Comparison of ENCODE assay signal across 22 cellular contexts in the genomic region with DNA sequence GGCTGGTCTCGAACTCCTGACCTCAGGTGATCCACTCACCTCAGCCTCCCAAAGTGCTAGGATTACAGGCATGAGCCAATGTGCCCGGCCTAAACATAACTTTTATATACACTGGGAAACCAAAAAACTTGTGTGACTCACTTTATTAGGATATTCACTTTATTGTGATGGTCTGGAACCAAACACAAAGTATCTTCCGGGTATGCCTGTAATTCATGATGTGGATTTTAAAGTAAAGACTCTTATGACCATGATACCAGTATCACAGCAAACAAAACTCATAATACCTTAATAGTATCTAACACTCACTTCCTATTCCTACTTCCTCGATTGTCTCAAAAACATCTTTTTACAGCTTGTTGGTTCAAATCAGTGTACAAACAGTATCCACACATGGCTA. TPM values are rescaled to one million over a fixed set of nuclear protein-coding genes. Genes with fewer than 3 reads are reported as not detected.
A peak's percentile ranks its signal among the peaks of the same experiment; 100 is the strongest.
DNase-seq lines count a peak whose midpoint lies in the region; ATAC-seq and TF ChIP-seq lines count a peak whose summit lies in the region.
"Had no signal": no experiment of that assay in that cellular context is flagged by ENCODE, and none has a peak within 500 bp of the region (broad histone marks: within the 10 kb centered on the region; RNA-seq: fewer than 3 reads in every experiment).

No MANE protein-coding gene starts in this region.

- H3K4me1 ChIP-seq in ascending aorta (no peaks in the 10 kb centered on the region), neural progenitor cell (no peaks in the 10 kb centered on the region), body of pancreas (no peaks in the 10 kb centered on the region), adrenal gland (replicated peaks in 1 of 2) (no peaks in the 10 kb centered on the region)
- H3K4me1 ChIP-seq: BLaER1, HAP-1 had no signal

- H3K4me3 Mint-ChIP-seq in neural progenitor cell = no peak overlapping the region
- H3K4me3 Mint-ChIP-seq: CD4-positive, alpha-beta T cell; IgD-negative memory B cell had no signal

- H3K4me3 ChIP-seq in ascending aorta (no peak overlapping the region), neural progenitor cell (no peak overlapping the region), body of pancreas (no peak overlapping the region), adrenal gland (no peak overlapping the region)
- H3K4me3 ChIP-seq: BLaER1, HAP-1, SJCRH30 had no signal

- H3K9me3 ChIP-seq in ascending aorta = no peaks in the 10 kb centered on the region
- H3K9me3 ChIP-seq in neural progenitor cell (ENCODE audit: low read depth) = no peaks in the 10 kb centered on the region
- no peaks in the 10 kb centered on the region for H3K9me3 ChIP-seq in body of pancreas
- no peaks in the 10 kb centered on the region for H3K9me3 ChIP-seq in adrenal gland (replicated peaks in 1 of 3)
- H3K9me3 ChIP-seq: BLaER1, HAP-1, SJCRH30 had no signal

- peaks cover 3% of the 10 kb centered on the region for H3K27me3 Mint-ChIP-seq in neural progenitor cell (ENCODE audit: insufficient read depth, low read depth)
- H3K27me3 Mint-ChIP-seq: CD4-positive, alpha-beta T cell had no signal

- H3F3A ChIP-seq in neural progenitor cell (ENCODE audit: low read depth) = no peaks in the 10 kb centered on the region

- H3K36me3 ChIP-seq in ascending aorta (no peaks in the 10 kb centered on the region), neural progenitor cell (no peaks in the 10 kb centered on the region), body of pancreas (replicated peaks in 1 of 2; ENCODE audit: insufficient read depth in 1 of 2, low read depth in 2 of 2) (no peaks in the 10 kb centered on the region), adrenal gland (replicated peaks in 1 of 2) (no peaks in the 10 kb centered on the region)
- H3K36me3 ChIP-seq: BLaER1, HAP-1, SJCRH30 had no signal

- H3K27ac Mint-ChIP-seq in neural progenitor cell = no peak overlapping the region
- H3K27ac Mint-ChIP-seq: CD4-positive, alpha-beta T cell; IgD-negative memory B cell had no signal

- H3K36me3 Mint-ChIP-seq in neural progenitor cell = peaks cover 2% of the 10 kb centered on the region
- H3K36me3 Mint-ChIP-seq: IgD-negative memory B cell had no signal

- ATAC-seq in body of pancreas = no peak

- H3K4me2 ChIP-seq in neural progenitor cell = no peak overlapping the region
- H3K4me2 ChIP-seq: BLaER1 had no signal

- TF ChIP-seq POLR2A in body of pancreas (IDR thresholded peaks at IDR 0.05) (no peak), adrenal gland (IDR thresholded peaks at IDR 0.05) (no peak)

- H4K20me1 ChIP-seq in neural progenitor cell (ENCODE audit: low read depth) = no peaks in the 10 kb centered on the region
- H4K20me1 ChIP-seq: BLaER1 had no signal

- H2AFZ ChIP-seq in neural progenitor cell (replicated peaks) = peak overlapping the region; percentile 42

- H3K79me2 ChIP-seq in neural progenitor cell (ENCODE audit: low read depth) = no peaks in the 10 kb centered on the region

- WGBS in body of pancreas, 2 donors = 82% methylated on average over 4 of the region's 4 CpGs
- WGBS in adrenal gland, 4 donors = 79 to 84% (median 80%) methylated on average over 3 to 4 of the region's 4 CpGs

- intact Hi-C loops in ascending aorta (cut with DNase I) (no loop called here), body of pancreas (cut with DNase I) (no loop called here), adrenal gland (cut with DNase I) (no loop called here)

- no peak for TF ChIP-seq CTCF in ascending aorta (IDR thresholded peaks at IDR 0.05)
- no peak for TF ChIP-seq CTCF in neural progenitor cell (IDR thresholded peaks at IDR 0.05)
- no peak for TF ChIP-seq CTCF in body of pancreas (IDR thresholded peaks at IDR 0.05)
- TF ChIP-seq CTCF in adrenal gland (IDR thresholded peaks at IDR 0.05) = no peak

- H3K27ac ChIP-seq in ascending aorta (peak overlapping the region; percentile 8 to 44), cingulate gyrus (ENCODE audit: low read depth, low read length) (peak overlapping the region; percentile 1), neural progenitor cell (no peak overlapping the region), body of pancreas (no peak overlapping the region), adrenal gland (no peak overlapping the region)
- H3K27ac ChIP-seq: BLaER1, SJCRH30 had no signal

- H3K27me3 ChIP-seq in ascending aorta (no peaks in the 10 kb centered on the region), neural progenitor cell (no peaks in the 10 kb centered on the region), body of pancreas (no peaks in the 10 kb centered on the region), adrenal gland (no peaks in the 10 kb centered on the region)
- H3K27me3 ChIP-seq: BLaER1, SJCRH30 had no signal

- DNase-seq in ascending aorta (ENCODE audit: low spot score in 2 of 2) = no peak
- DNase-seq in neural progenitor cell (ENCODE audit: low spot score) = no peak
- no peak for DNase-seq in SK-N-DZ (ENCODE audit: low spot score)
- no peak for DNase-seq in body of pancreas
- no peak for DNase-seq in activated T-cell treated with anti-CD3 and anti-CD28 coated beads, Interleukin-2, amount 50 U/mL, for 48 hours
- no peak for DNase-seq in adrenal gland
- DNase-seq: CD4-positive, alpha-beta T cell; COR-L47; DMS79; MV-4-11; NCI-H1105 treated with DMSO at 0.1 percent for 48 hours; NCI-H2029 treated with DMSO at 0.1 percent for 48 hours; NCI-H345; NCI-H524; NCI-H774; NK-92 treated with Interleukin-12 subunit alpha and Interleukin-12 subunit beta, amount 100 ng/mL, for 24 hours; SJCRH30 had no signal

- peaks cover 7% of the 10 kb centered on the region for H3K4me1 Mint-ChIP-seq in neural progenitor cell
- H3K4me1 Mint-ChIP-seq: IgD-negative memory B cell had no signal

- no peaks in the 10 kb centered on the region for H3K9me3 Mint-ChIP-seq in neural progenitor cell
- H3K9me3 Mint-ChIP-seq: CD4-positive, alpha-beta T cell; IgD-negative memory B cell had no signal

- H3K9ac ChIP-seq in neural progenitor cell = no peak overlapping the region
- H3K9ac ChIP-seq: BLaER1 had no signal

RNA-seq across cellular contexts. Expression of a gene that starts 12.7 kb away (rescaled TPM):
- 25.2 TPM for total RNA-seq in ascending aorta
- total RNA-seq in neural progenitor cell (ENCODE audit: low replicate concordance) = 18.9 and 20.3 TPM in 2 replicates
- 5.1 and 6.3 TPM in 2 replicates for polyA plus RNA-seq in SK-N-DZ (2014; cell fraction: cytosol; rRNA removed)
- polyA plus RNA-seq in SK-N-DZ (2014; cell fraction: nucleus; rRNA removed) = 5.5 and 19.4 TPM in 2 replicates
- 10 to 100 TPM in 1 of 2 donors, 1 to 10 TPM in 1; 3.9 to 17.5 TPM for total RNA-seq in body of pancreas
- total RNA-seq in adrenal gland = 10 to 100 TPM in 4 of 8 donors, 1 to 10 TPM in 4; 5.8 to 20.1 (median 10.1) TPM
- 10 to 100 TPM in 1 of 3 donors, 1 to 10 TPM in 2; 4.6 to 18.3 (median 6.8) TPM for polyA plus RNA-seq in adrenal gland
- total RNA-seq: OCI-LY7 had no signal

Comparison
In these comparisons a context has a peak if more than half of its experiments do, and no peak if none do; other contexts are left out.
1. H3K27ac ChIP-seq: peak in ascending aorta (2 of 2) and cingulate gyrus (single experiment); none in neural progenitor cell (single experiment), body of pancreas (0 of 4) and adrenal gland (0 of 5).